Comparison of ENCODE assay signal across 11 cellular contexts in the genomic region with DNA sequence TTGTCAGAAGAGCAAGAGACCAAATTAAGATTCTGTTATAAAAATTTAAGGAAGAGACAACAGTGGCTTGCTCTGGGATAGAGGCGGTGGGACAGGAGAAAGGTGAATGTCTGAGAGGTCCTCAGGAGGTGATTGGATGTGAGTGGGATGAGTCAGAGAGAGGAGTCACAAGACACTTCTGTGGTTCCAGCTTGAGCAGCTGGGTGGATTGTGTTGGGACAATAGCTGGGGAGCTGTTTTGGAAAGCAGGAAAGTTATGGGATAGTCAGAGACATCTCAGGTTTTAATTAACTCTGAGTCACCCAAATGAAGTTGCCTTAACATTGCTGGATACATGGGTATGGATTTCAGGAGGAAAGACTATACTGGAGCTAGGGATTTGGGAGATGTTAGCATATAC.
A peak's percentile ranks its signal among the peaks of the same experiment; 100 is the strongest.
DNase-seq lines count a peak whose midpoint lies in the region; ATAC-seq lines count a peak whose summit lies in the region.
"Had no signal": no experiment of that assay in that cellular context is flagged by ENCODE, and none has a peak within 500 bp of the region (broad histone marks: within the 10 kb centered on the region; RNA-seq: fewer than 3 reads in every experiment).

No MANE protein-coding gene starts in this region.

- peaks cover 88% of the 10 kb centered on the region for H3K4me1 Mint-ChIP-seq in activated CD4-positive, alpha-beta memory T cell treated with anti-CD3 and anti-CD28 coated beads, Interleukin-2, amount 10 ng/mL, durations not matched to agents 7 days and 5 days
- H3K4me1 Mint-ChIP-seq in activated CD4-positive, alpha-beta memory T cell treated with anti-CD3 and anti-CD28 coated beads for 36 hours (ENCODE audit: low read depth): peaks cover 85% of the 10 kb centered on the region

- peak overlapping the region; percentile 32 for H3K27ac Mint-ChIP-seq in activated CD4-positive, alpha-beta memory T cell treated with anti-CD3 and anti-CD28 coated beads, Interleukin-2, amount 10 ng/mL, durations not matched to agents 7 days and 5 days
- H3K27ac Mint-ChIP-seq in activated CD4-positive, alpha-beta memory T cell treated with anti-CD3 and anti-CD28 coated beads for 36 hours: no peak overlapping the region

- H3K27me3 ChIP-seq in SJSA1 (replicated peaks): no peaks in the 10 kb centered on the region
- H3K27me3 ChIP-seq: adrenal gland had no signal

- intact Hi-C loops in activated CD4-positive, alpha-beta memory T cell treated with anti-CD3 and anti-CD28 coated beads for 36 hours (cut with micrococcal nuclease): no loop called here
- intact Hi-C loops in posterior cingulate gyrus (cut with DNase I): no loop called here

- H3K27ac ChIP-seq in SJSA1: no peak overlapping the region
- H3K27ac ChIP-seq: adrenal gland had no signal

- no peak for ATAC-seq in GM19328 (IDR thresholded peaks at IDR 0.05; ENCODE audit: unreplicated experiment)
- ATAC-seq in HG03025 (IDR thresholded peaks at IDR 0.05; ENCODE audit: low FRiP score, unreplicated experiment): no peak

- CTCF ChIA-PET in activated CD4-positive, alpha-beta memory T cell treated with anti-CD3 and anti-CD28 coated beads, Interleukin-2, amount 10 ng/mL, durations not matched to agents 7 days and 5 days (lab: Charles Lee): interaction anchor here (4.4 kb wide), 1 partner anchor 11 kb away, joined by 25 read pairs; no protein-coding TSS in a partner anchor
- CTCF ChIA-PET in activated CD4-positive, alpha-beta memory T cell treated with anti-CD3 and anti-CD28 coated beads for 36 hours (lab: Charles Lee): no interaction called here

- H3K27me3 Mint-ChIP-seq in activated CD4-positive, alpha-beta memory T cell treated with anti-CD3 and anti-CD28 coated beads, Interleukin-2, amount 10 ng/mL, durations not matched to agents 7 days and 5 days: no peaks in the 10 kb centered on the region
- H3K27me3 Mint-ChIP-seq in activated CD4-positive, alpha-beta memory T cell treated with anti-CD3 and anti-CD28 coated beads for 36 hours: no peaks in the 10 kb centered on the region

- H3K4me3 ChIP-seq in SJSA1: no peak overlapping the region
- H3K4me3 ChIP-seq: adrenal gland had no signal

- peaks cover 29% of the 10 kb centered on the region for H3K36me3 Mint-ChIP-seq in activated CD4-positive, alpha-beta memory T cell treated with anti-CD3 and anti-CD28 coated beads, Interleukin-2, amount 10 ng/mL, durations not matched to agents 7 days and 5 days (ENCODE audit: low read depth)
- no peaks in the 10 kb centered on the region for H3K36me3 Mint-ChIP-seq in activated CD4-positive, alpha-beta memory T cell treated with anti-CD3 and anti-CD28 coated beads for 36 hours

- H3K4me1 ChIP-seq in SJSA1 (replicated peaks): peaks cover 20% of the 10 kb centered on the region
- H3K4me1 ChIP-seq: adrenal gland had no signal

- POLR2A ChIA-PET in activated CD4-positive, alpha-beta memory T cell treated with anti-CD3 and anti-CD28 coated beads, Interleukin-2, amount 10 ng/mL, durations not matched to agents 7 days and 5 days (lab: Charles Lee): interaction anchor here (0.9 to 6.2 kb wide), 4 partner anchors 10 to 218 kb away, joined by 3 to 82 read pairs (median 8); partner anchors contain the start of gene TRIB2
- POLR2A ChIA-PET in activated CD4-positive, alpha-beta memory T cell treated with anti-CD3 and anti-CD28 coated beads for 36 hours (lab: Charles Lee): no interaction called here

- DNase-seq in activated CD4-positive, alpha-beta memory T cell treated with anti-CD3 and anti-CD28 coated beads, Interleukin-2, amount 10 ng/mL, durations not matched to agents 7 days and 5 days: no peak
- DNase-seq in activated CD4-positive, alpha-beta memory T cell treated with anti-CD3 and anti-CD28 coated beads for 36 hours: no peak
- DNase-seq in SJSA1 (ENCODE audit: low read depth in 1 of 2, low spot score in 2 of 2) (peak; percentile 55 to 63), fibroblast of gingiva (ENCODE audit: low read depth) (peak; percentile 67), renal cortical epithelial cell (ENCODE audit: low read depth) (peak; percentile 81), posterior cingulate gyrus (no peak)
- DNase-seq: adrenal gland, GF-D8, NCI-H1105 treated with DMSO at 0.1 percent for 48 hours had no signal

- H3K36me3 ChIP-seq in SJSA1: no peaks in the 10 kb centered on the region
- H3K36me3 ChIP-seq: adrenal gland had no signal

- H3K4me3 Mint-ChIP-seq in activated CD4-positive, alpha-beta memory T cell treated with anti-CD3 and anti-CD28 coated beads, Interleukin-2, amount 10 ng/mL, durations not matched to agents 7 days and 5 days: no peak overlapping the region
- H3K4me3 Mint-ChIP-seq in activated CD4-positive, alpha-beta memory T cell treated with anti-CD3 and anti-CD28 coated beads for 36 hours: no peak overlapping the region

- H3K9me3 Mint-ChIP-seq in activated CD4-positive, alpha-beta memory T cell treated with anti-CD3 and anti-CD28 coated beads, Interleukin-2, amount 10 ng/mL, durations not matched to agents 7 days and 5 days: peaks cover 4% of the 10 kb centered on the region
- H3K9me3 Mint-ChIP-seq in activated CD4-positive, alpha-beta memory T cell treated with anti-CD3 and anti-CD28 coated beads for 36 hours: no peaks in the 10 kb centered on the region

- no peaks in the 10 kb centered on the region for H3K9me3 ChIP-seq in SJSA1 (replicated peaks)
- H3K9me3 ChIP-seq: adrenal gland had no signal

Comparison
In these comparisons a context has a peak if more than half of its experiments do, and no peak if none do; other contexts are left out.
1. DNase-seq: peak in SJSA1 (2 of 2), fibroblast of gingiva (single experiment) and renal cortical epithelial cell (single experiment); none in activated CD4-positive, alpha-beta memory T cell treated with anti-CD3 and anti-CD28 coated beads, Interleukin-2, amount 10 ng/mL, durations not matched to agents 7 days and 5 days (single experiment), activated CD4-positive, alpha-beta memory T cell treated with anti-CD3 and anti-CD28 coated beads for 36 hours (single experiment) and posterior cingulate gyrus (0 of 10).